In genomic region chr10:86121200-86121599, GRCh38 we compare ENCODE assay signal across 3 cellular contexts.
TF ChIP-seq lines count a peak whose summit lies in the region.

No MANE protein-coding gene starts in this region.

TF ChIP-seq in HepG2, 621 proteins besides CTCF, POLR2A, EP300 and RAD21:
- TF ChIP-seq ZBTB40 (IDR thresholded peaks at IDR 0.05) (0 out of 2 replicates have a peak, but pooled peaks have one; percentile 4), ZBTB40 (CRISPR knock-in tag; IDR thresholded peaks at IDR 0.05) (no peak), CREB1 (IDR thresholded peaks at IDR 0.05) (peak; percentile 91), CREB1 (CRISPR knock-in tag; IDR thresholded peaks at IDR 0.05) (no peak), PLSCR1 (CRISPR knock-in tag; IDR thresholded peaks at IDR 0.05; ENCODE audit: borderline replicate concordance) (no peak)

TF ChIP-seq in HEK293, 187 proteins besides CTCF, POLR2A, EP300 and RAD21 (continued from another document):
- TF ChIP-seq ZNF513 (tag by site-specific recombination; IDR thresholded peaks at IDR 0.05) = peak; percentile 96

TF ChIP-seq in GM12878, 131 proteins besides CTCF, POLR2A, EP300 and RAD21 (continued from another document):
- TF ChIP-seq E2F8 (IDR thresholded peaks at IDR 0.05; ENCODE audit: low read depth, partially characterized antibody) (no peak), BCLAF1 (IDR thresholded peaks at IDR 0.05) (no peak), ZNF207 (IDR thresholded peaks at IDR 0.05; ENCODE audit: borderline replicate concordance) (no peak), HDAC6 (IDR thresholded peaks at IDR 0.05; ENCODE audit: unreplicated experiment) (no peak), JUND (IDR thresholded peaks at IDR 0.05; ENCODE audit: low read depth, low read length) (no peak), RBBP5 (conservative IDR thresholded peaks at IDR 0.05) (no peak), TBL1XR1 (IDR thresholded peaks at IDR 0.05; ENCODE audit: low read depth, low read length) (no peak), ZBED1 (IDR thresholded peaks at IDR 0.05; ENCODE audit: borderline replicate concordance) (no peak), SUZ12 (IDR thresholded peaks at IDR 0.05; ENCODE audit: unreplicated experiment) (no peak), CHD2 (IDR thresholded peaks at IDR 0.05; ENCODE audit: borderline replicate concordance, low read depth, low read length) (no peak), SREBF2 (IDR thresholded peaks at IDR 0.05; ENCODE audit: low read length) (no peak), KAT2A (conservative IDR thresholded peaks at IDR 0.05; ENCODE audit: control insufficient read depth, low read depth, low read length) (no peak), NFYA (IDR thresholded peaks at IDR 0.05; ENCODE audit: borderline replicate concordance, low read depth, low read length) (no peak), CBX3 (IDR thresholded peaks at IDR 0.05; ENCODE audit: borderline replicate concordance, low read depth) (no peak), CBFB (IDR thresholded peaks at IDR 0.05; ENCODE audit: low read depth) (no peak), GATAD2B (conservative IDR thresholded peaks at IDR 0.05; ENCODE audit: low read depth) (no peak), RELB (IDR thresholded peaks at IDR 0.05; ENCODE audit: low read depth) (no peak)
TF ChIP-seq in GM12878: peak in this region for 0.
